15 cellular contexts compared by ENCODE assay signal in the genomic region with DNA sequence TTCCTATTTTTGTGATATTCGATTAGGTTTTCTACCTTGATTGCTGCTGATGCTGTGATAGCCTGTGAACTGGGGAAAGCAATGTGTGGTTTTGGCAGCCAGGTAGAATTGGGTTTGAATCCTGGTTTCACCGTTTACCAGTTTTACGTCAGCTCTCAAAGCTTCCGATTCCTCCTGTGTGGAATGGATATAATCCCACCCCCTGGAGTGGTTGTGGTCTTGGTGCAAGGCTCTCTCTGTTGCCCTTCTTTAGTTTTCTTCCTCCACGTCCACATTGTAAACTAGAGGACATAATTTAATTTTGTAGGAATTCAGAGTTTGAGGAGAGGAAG. TPM values are rescaled to one million over a fixed set of nuclear protein-coding genes. Genes with fewer than 3 reads are reported as not detected.
DNase-seq lines count a peak whose midpoint lies in the region; ATAC-seq and TF ChIP-seq lines count a peak whose summit lies in the region.
"Had no signal": no experiment of that assay in that cellular context is flagged by ENCODE, and none has a peak within 500 bp of the region (broad histone marks: within the 10 kb centered on the region; RNA-seq: fewer than 3 reads in every experiment).

No MANE protein-coding gene starts in this region.

- no peaks in the 10 kb centered on the region for H3K9me3 ChIP-seq in iPS-15b (ENCODE audit: control insufficient read depth, insufficient read depth, low read length)

- H3K4me3 ChIP-seq in astrocyte of the spinal cord (ENCODE audit: low read depth, low read length) (no peak overlapping the region), iPS-15b (ENCODE audit: low read depth, low read length) (peak overlapping the region; percentile 9), skeletal muscle cell (ENCODE audit: low read depth, low read length) (peak overlapping the region; percentile 13)

- H3K9me3 Mint-ChIP-seq in HFFc6 (no peaks in the 10 kb centered on the region), immature natural killer cell (no peaks in the 10 kb centered on the region)

- H3K4me1 Mint-ChIP-seq in HFFc6 (ENCODE audit: low read depth) (peaks cover 35% of the 10 kb centered on the region), immature natural killer cell (no peaks in the 10 kb centered on the region)

- no peaks in the 10 kb centered on the region for H3K27me3 ChIP-seq in iPS-15b (ENCODE audit: control insufficient read depth, insufficient read depth, low read length)

- H3K27ac Mint-ChIP-seq in HFFc6 (peak overlapping the region; percentile 78), immature natural killer cell (no peak overlapping the region)
- H3K27ac Mint-ChIP-seq: activated CD8-positive, alpha-beta memory T cell treated with anti-CD3 and anti-CD28 coated beads, Interleukin-2, amount 10 ng/mL, durations not matched to agents 7 days and 5 days had no signal

- peaks cover 46% of the 10 kb centered on the region for H3K4me1 ChIP-seq in iPS-15b (ENCODE audit: control insufficient read depth, insufficient read depth, low read length)

- no peak for DNase-seq in HFFc6
- peak; percentile 61 for DNase-seq in astrocyte of the spinal cord (ENCODE audit: low read depth, low spot score)
- no peak for DNase-seq in skeletal muscle cell (ENCODE audit: low read depth)
- no peak for DNase-seq in immature natural killer cell
- no peak for DNase-seq in NK-92 (lab: John Stamatoyannopoulos, UW; ENCODE audit: unreplicated experiment)
- no peak for DNase-seq in activated gamma-delta T cell (lab: John Stamatoyannopoulos, UW)
- DNase-seq: activated CD8-positive, alpha-beta memory T cell treated with anti-CD3 and anti-CD28 coated beads, Interleukin-2, amount 10 ng/mL, durations not matched to agents 7 days and 5 days; activated effector memory CD4-positive, alpha-beta T cell treated with Interleukin-2 at 50 U/mL for 16 hours; COR-L47; NCI-H1417 treated with DMSO at 0.1 percent for 48 hours; stimulated activated CD4-positive, alpha-beta T cell treated with anti-CD3 and anti-CD28 coated beads, Interleukin-4, amount 100 ng/mL, for 1 hour; T1000 had no signal

- H3K27me3 Mint-ChIP-seq in HFFc6 (ENCODE audit: insufficient read depth) (no peaks in the 10 kb centered on the region), immature natural killer cell (ENCODE audit: low read depth in 3 of 3) (no peaks in the 10 kb centered on the region)
- H3K27me3 Mint-ChIP-seq: activated CD8-positive, alpha-beta memory T cell treated with anti-CD3 and anti-CD28 coated beads, Interleukin-2, amount 10 ng/mL, durations not matched to agents 7 days and 5 days had no signal

- peak overlapping the region; percentile 58 for H3K9ac ChIP-seq in iPS-15b (ENCODE audit: low read depth, low read length)
- H3K9ac ChIP-seq: parathyroid adenoma had no signal

- H3K36me3 Mint-ChIP-seq in HFFc6 (ENCODE audit: low read depth) = no peaks in the 10 kb centered on the region; the same call in 1 of the 2 replicates
- H3K36me3 Mint-ChIP-seq in immature natural killer cell = peaks cover 0 to 7% (median 0%) of the 10 kb centered on the region in 3 donors

- H3K36me3 ChIP-seq in iPS-15b (ENCODE audit: control insufficient read depth, insufficient read depth, low read length) = no peaks in the 10 kb centered on the region

- TF ChIP-seq CTCF in HFFc6 (IDR thresholded peaks at IDR 0.05) = no peak
- TF ChIP-seq CTCF in astrocyte of the spinal cord (IDR thresholded peaks at IDR 0.05; ENCODE audit: low read depth, low read length) = no peak

- H3K4me3 Mint-ChIP-seq in HFFc6 (peak overlapping the region; percentile 36), immature natural killer cell (no peak overlapping the region)
- H3K4me3 Mint-ChIP-seq: activated CD8-positive, alpha-beta memory T cell treated with anti-CD3 and anti-CD28 coated beads, Interleukin-2, amount 10 ng/mL, durations not matched to agents 7 days and 5 days had no signal

- in situ Hi-C loops in astrocyte of the spinal cord (cut with HindIII; ENCODE audit: low sequenced_read_pairs) = no loop called here

- no peak for ATAC-seq in HG02885 (IDR thresholded peaks at IDR 0.05; ENCODE audit: poor library complexity, unreplicated experiment)
- ATAC-seq: activated CD8-positive, alpha-beta memory T cell treated with anti-CD3 and anti-CD28 coated beads, Interleukin-2, amount 10 ng/mL, durations not matched to agents 7 days and 5 days had no signal

RNA-seq across cellular contexts. Expression of gene PHLPP1, which starts 45.0 kb away (rescaled TPM):
- total RNA-seq in HFFc6 (2021; fragmentation: NEBNext Ultra II Directional; extraction: Animal tissue kit (Norgen Biotek cat#: 25700)) = 1 to 10 TPM; 4.5 to 7.9 (median 5.5) TPM
- polyA plus RNA-seq in immature natural killer cell = under 1 TPM in 2 of 3 donors, not detected in 1; 0.14 to 0.50 TPM
